Comparison of ENCODE assay signal across 16 cellular contexts in the genomic region with DNA sequence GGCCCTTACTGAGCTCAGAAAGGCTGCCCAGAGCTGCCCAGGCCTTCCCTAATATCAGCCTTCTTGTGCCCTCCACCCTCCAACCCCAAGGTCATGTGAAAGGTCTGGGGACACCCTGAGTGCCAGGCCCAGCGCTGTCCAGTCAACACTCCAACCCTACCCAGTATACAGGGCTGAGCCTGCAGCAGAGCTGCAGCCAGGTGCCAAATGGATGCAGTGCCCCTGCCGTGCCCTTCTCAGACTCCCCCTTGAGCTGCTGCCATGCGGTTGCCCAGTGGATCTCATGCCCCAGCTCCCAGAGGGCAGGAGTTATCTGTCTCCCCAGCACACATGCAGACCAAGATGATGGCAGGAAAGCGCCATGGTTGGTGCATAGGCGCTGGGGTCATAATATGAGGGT.
DNase-seq lines count a peak whose midpoint lies in the region; ATAC-seq, FAIRE-seq and TF ChIP-seq lines count a peak whose summit lies in the region.
"Had no signal": no experiment of that assay in that cellular context is flagged by ENCODE, and none has a peak within 500 bp of the region (broad histone marks: within the 10 kb centered on the region; RNA-seq: fewer than 3 reads in every experiment).

No MANE protein-coding gene starts in this region.

- H3K27ac ChIP-seq in cardiac muscle cell, result peak overlapping the region; percentile 99
- peak overlapping the region; percentile 87 for H3K27ac ChIP-seq in mesodermal cell (ENCODE audit: low read depth, low read length, severe bottlenecking)
- peak overlapping the region; percentile 74 for H3K27ac ChIP-seq in vagina
- H3K27ac ChIP-seq: foreskin keratinocyte had no signal

- H3K4me1 ChIP-seq in cardiac muscle cell (ENCODE audit: low read depth) (peaks cover 85% of the 10 kb centered on the region), mesodermal cell (ENCODE audit: control insufficient read depth, insufficient read depth, low read length, poor library complexity, severe bottlenecking) (peaks cover 92% of the 10 kb centered on the region), vagina (peaks cover 92% of the 10 kb centered on the region)
- H3K4me1 ChIP-seq: foreskin keratinocyte had no signal

- H3K4me3 ChIP-seq in cardiac muscle cell (no peak overlapping the region), mesodermal cell (ENCODE audit: extremely low read depth, insufficient read depth, low read length, poor library complexity, severe bottlenecking) (no peak overlapping the region), vagina (no peak overlapping the region)

- peak overlapping the region; percentile 41 to 92 (median 90) for H3K27ac Mint-ChIP-seq in brain
- H3K27ac Mint-ChIP-seq: activated B cell treated with CpG ODN at 0.5 μM for 24 hours; activated T-helper 2 cell treated with anti-CD3 and anti-CD28 coated beads, Interferon-gamma antibody, Interleukin-2, Interleukin-4, amounts not matched to agents 10 μg/mL and 5 μg/mL and 100 μg/mL, durations not matched to agents 14 hours and 24 hours and 36 hours had no signal

- DNase-seq in cardiac muscle cell (ENCODE audit: low read depth in 1 of 2, low spot score in 1 of 2), result no peak
- DNase-seq in Right ventricle myocardium inferior (ENCODE audit: missing footprints), result no peak
- DNase-seq in vagina (ENCODE audit: extremely low spot score in 2 of 2), result no peak
- DNase-seq in RCC 7860 (ENCODE audit: low spot score), result no peak
- no peak for DNase-seq in NCI-H128 (lab: John Stamatoyannopoulos, UW; ENCODE audit: unreplicated experiment)
- DNase-seq in epidermal melanocyte (ENCODE audit: insufficient read length, low spot score), result no peak
- DNase-seq: activated B cell treated with CpG ODN at 0.5 μM for 24 hours; CD4-positive, alpha-beta memory T cell; foreskin keratinocyte; NCI-H1694 treated with DMSO at 0.1 percent for 48 hours; NCI-H446 treated with DMSO at 0.1 percent for 48 hours; stimulated activated naive CD4-positive, alpha-beta T cell treated with Interleukin-2 at 50 U/mL for 16 hours; T-helper 1 cell had no signal

- H3K27me3 ChIP-seq in cardiac muscle cell (no peaks in the 10 kb centered on the region), vagina (no peaks in the 10 kb centered on the region)
- H3K27me3 ChIP-seq: foreskin keratinocyte had no signal

- 86 to 92% methylated on average over 4 to 5 of the region's 5 CpGs for WGBS in mesodermal cell (ENCODE audit: insufficient coverage in 2 of 2), 2 experiments

- ATAC-seq in Right ventricle myocardium inferior, result no peak
- ATAC-seq: foreskin keratinocyte had no signal

- H3K36me3 ChIP-seq in cardiac muscle cell (peaks cover 5% of the 10 kb centered on the region), mesodermal cell (ENCODE audit: control insufficient read depth, insufficient read depth, low read length) (peaks cover 68% of the 10 kb centered on the region), vagina (peaks cover 0 to 18% of the 10 kb centered on the region in 2 donors)

- peak overlapping the region in 1 of 5 experiments; percentile 35 for H3K4me3 Mint-ChIP-seq in brain
- H3K4me3 Mint-ChIP-seq: activated B cell treated with CpG ODN at 0.5 μM for 24 hours; CD4-positive, alpha-beta memory T cell had no signal

- H3K9me3 Mint-ChIP-seq in brain, result no peaks in the 10 kb centered on the region
- H3K9me3 Mint-ChIP-seq: activated B cell treated with CpG ODN at 0.5 μM for 24 hours; activated T-helper 2 cell treated with anti-CD3 and anti-CD28 coated beads, Interferon-gamma antibody, Interleukin-2, Interleukin-4, amounts not matched to agents 10 μg/mL and 5 μg/mL and 100 μg/mL, durations not matched to agents 14 hours and 24 hours and 36 hours; CD4-positive, alpha-beta memory T cell had no signal

- H3K4me1 Mint-ChIP-seq in brain, result peaks cover 95% of the 10 kb centered on the region

- no peak for FAIRE-seq in RCC 7860 (lab: Jason Lieb, UNC)

- H3K36me3 Mint-ChIP-seq in brain, result peaks cover 25% of the 10 kb centered on the region

- no peak for TF ChIP-seq CTCF in cardiac muscle cell (IDR thresholded peaks at IDR 0.05; ENCODE audit: low read depth, low read length)
- TF ChIP-seq CTCF in brain (conservative IDR thresholded peaks at IDR 0.05), result no peak
- no peak for TF ChIP-seq CTCF in vagina (IDR thresholded peaks at IDR 0.05)

- H3K9me3 ChIP-seq in cardiac muscle cell (ENCODE audit: low read depth) (no peaks in the 10 kb centered on the region), mesodermal cell (ENCODE audit: control insufficient read depth, low read length) (no peaks in the 10 kb centered on the region), vagina (no peaks in the 10 kb centered on the region)

- intact Hi-C loops in Right ventricle myocardium inferior (cut with DNase I) (no loop called here), vagina (cut with DNase I) (no loop called here)

- TF ChIP-seq POLR2A in vagina (IDR thresholded peaks at IDR 0.05), result no peak

- H3K27me3 Mint-ChIP-seq in brain, result no peaks in the 10 kb centered on the region
- H3K27me3 Mint-ChIP-seq: activated B cell treated with CpG ODN at 0.5 μM for 24 hours; CD4-positive, alpha-beta memory T cell had no signal
